In genomic region chr6:13813011-13813410, GRCh38 we compare ENCODE assay signal across 8 cellular contexts. TPM values are rescaled to one million over a fixed set of nuclear protein-coding genes. Genes with fewer than 3 reads are reported as not detected.
A peak's percentile ranks its signal among the peaks of the same experiment; 100 is the strongest.
DNase-seq lines count a peak whose midpoint lies in the region; TF ChIP-seq lines count a peak whose summit lies in the region.

No MANE protein-coding gene starts in this region.

- CTCF ChIA-PET in activated CD4-positive, alpha-beta T cell treated with anti-CD3 and anti-CD28 coated beads, Interleukin-2, amount 10 ng/mL, durations not matched to agents 7 days and 5 days (lab: Charles Lee): interaction anchor here (0.5 to 3.5 kb wide), 2 partner anchors 18 to 24 kb away, joined by 3 to 10 read pairs; no protein-coding TSS in a partner anchor
- CTCF ChIA-PET in activated CD4-positive, alpha-beta memory T cell treated with anti-CD3 and anti-CD28 coated beads for 36 hours (lab: Charles Lee): interaction anchor here (2.1 kb wide), 1 partner anchor 18 kb away, joined by 9 read pairs; no protein-coding TSS in a partner anchor

- H3K9me3 Mint-ChIP-seq in activated CD4-positive, alpha-beta T cell treated with anti-CD3 and anti-CD28 coated beads, Interleukin-2, amount 10 ng/mL, durations not matched to agents 7 days and 5 days: no peaks in the 10 kb centered on the region
- no peaks in the 10 kb centered on the region for H3K9me3 Mint-ChIP-seq in activated CD4-positive, alpha-beta memory T cell treated with anti-CD3 and anti-CD28 coated beads for 36 hours

- POLR2A ChIA-PET in activated CD4-positive, alpha-beta T cell treated with anti-CD3 and anti-CD28 coated beads, Interleukin-2, amount 10 ng/mL, durations not matched to agents 7 days and 5 days (lab: Charles Lee): no interaction called here
- POLR2A ChIA-PET in activated CD4-positive, alpha-beta memory T cell treated with anti-CD3 and anti-CD28 coated beads for 36 hours (lab: Charles Lee): interaction anchor here (1.5 kb wide), 1 partner anchor 19 kb away, joined by 4 read pairs; no protein-coding TSS in a partner anchor

- no peak for TF ChIP-seq CTCF in testis (IDR thresholded peaks at IDR 0.05)

- no peaks in the 10 kb centered on the region for H3K36me3 ChIP-seq in testis (ENCODE audit: low read depth, missing control alignments)

- intact Hi-C loops in activated CD4-positive, alpha-beta memory T cell treated with anti-CD3 and anti-CD28 coated beads for 36 hours (cut with micrococcal nuclease): loop anchor here (2.0 kb wide), 1 partner anchor 304 kb away; the partner anchor contains the start of gene CD83
- intact Hi-C loops in testis (cut with DNase I; ENCODE audit: low total_unique reads): no loop called here

- H3K4me3 ChIP-seq in iPS-18c (ENCODE audit: insufficient read depth, low read depth, low read length): peak overlapping the region; percentile 90
- H3K4me3 ChIP-seq in testis: peak overlapping the region; percentile 86 to 92

- H3K27me3 ChIP-seq in testis: no peaks in the 10 kb centered on the region

- H3K9me3 ChIP-seq in iPS-18c (ENCODE audit: control insufficient read depth, insufficient read depth, low read length): peaks cover 2% of the 10 kb centered on the region
- H3K9me3 ChIP-seq in testis: no peaks in the 10 kb centered on the region

- no peak overlapping the region for H3K27ac ChIP-seq in testis

- peak overlapping the region; percentile 89 for H3K27ac Mint-ChIP-seq in activated CD4-positive, alpha-beta T cell treated with anti-CD3 and anti-CD28 coated beads, Interleukin-2, amount 10 ng/mL, durations not matched to agents 7 days and 5 days
- H3K27ac Mint-ChIP-seq in activated CD4-positive, alpha-beta memory T cell treated with anti-CD3 and anti-CD28 coated beads for 36 hours: peak overlapping the region; percentile 39

- 37 to 52% methylated on average over 7 of the region's 7 CpGs for WGBS in testis, 2 donors

- H3K4me1 Mint-ChIP-seq in activated CD4-positive, alpha-beta T cell treated with anti-CD3 and anti-CD28 coated beads, Interleukin-2, amount 10 ng/mL, durations not matched to agents 7 days and 5 days: peaks cover 29% of the 10 kb centered on the region
- H3K4me1 Mint-ChIP-seq in activated CD4-positive, alpha-beta memory T cell treated with anti-CD3 and anti-CD28 coated beads for 36 hours (ENCODE audit: low read depth): peaks cover 28% of the 10 kb centered on the region

- H3K27me3 Mint-ChIP-seq in activated CD4-positive, alpha-beta T cell treated with anti-CD3 and anti-CD28 coated beads, Interleukin-2, amount 10 ng/mL, durations not matched to agents 7 days and 5 days: no peaks in the 10 kb centered on the region
- no peaks in the 10 kb centered on the region for H3K27me3 Mint-ChIP-seq in activated CD4-positive, alpha-beta memory T cell treated with anti-CD3 and anti-CD28 coated beads for 36 hours

- TF ChIP-seq POLR2A in testis (IDR thresholded peaks at IDR 0.05): no peak

- peaks cover 15% of the 10 kb centered on the region for H3K4me1 ChIP-seq in testis

- DNase-seq in activated CD4-positive, alpha-beta T cell treated with anti-CD3 and anti-CD28 coated beads, Interleukin-2, amount 10 ng/mL, durations not matched to agents 7 days and 5 days: no peak
- DNase-seq in activated CD4-positive, alpha-beta T cell treated with anti-CD3 and anti-CD28 coated beads for 1 hour: no peak
- DNase-seq in activated CD4-positive, alpha-beta memory T cell treated with anti-CD3 and anti-CD28 coated beads for 36 hours: no peak
- DNase-seq in testis (no peak), NCI-H510A treated with DMSO at 0.1 percent for 48 hours (lab: John Stamatoyannopoulos, UW) (no peak), AG08395 (ENCODE audit: low spot score) (no peak), amygdala (lab: John Stamatoyannopoulos, UW) (no peak)

- H3K4me3 Mint-ChIP-seq in activated CD4-positive, alpha-beta T cell treated with anti-CD3 and anti-CD28 coated beads, Interleukin-2, amount 10 ng/mL, durations not matched to agents 7 days and 5 days: peak overlapping the region; percentile 88
- peak overlapping the region; percentile 87 for H3K4me3 Mint-ChIP-seq in activated CD4-positive, alpha-beta memory T cell treated with anti-CD3 and anti-CD28 coated beads for 36 hours

- peaks cover 6% of the 10 kb centered on the region for H3K36me3 Mint-ChIP-seq in activated CD4-positive, alpha-beta T cell treated with anti-CD3 and anti-CD28 coated beads, Interleukin-2, amount 10 ng/mL, durations not matched to agents 7 days and 5 days (ENCODE audit: low read depth)
- H3K36me3 Mint-ChIP-seq in activated CD4-positive, alpha-beta memory T cell treated with anti-CD3 and anti-CD28 coated beads for 36 hours: peaks cover 5% of the 10 kb centered on the region

RNA-seq across cellular contexts. Expression of gene MCUR1, which starts 1.3 kb away (rescaled TPM):
- 10 to 100 TPM; 23.5 to 32.7 TPM for total RNA-seq in activated CD4-positive, alpha-beta T cell treated with anti-CD3 and anti-CD28 coated beads, Interleukin-2, amount 10 ng/mL, durations not matched to agents 7 days and 5 days
- total RNA-seq in activated CD4-positive, alpha-beta memory T cell treated with anti-CD3 and anti-CD28 coated beads for 36 hours: 10 to 100 TPM; 36.6 to 38.8 TPM
- 10 to 100 TPM; 12.8 to 18.5 TPM for total RNA-seq in testis
- 12.0 TPM for polyA plus RNA-seq in testis (ENCODE audit: insufficient read depth, low read depth, low replicate concordance)
